ENCODE assay signal across 22 cellular contexts in genomic region chr21:41852929-41853320, GRCh38.
"Had no signal": no experiment of that assay in that cellular context is flagged by ENCODE, and none has a peak within 500 bp of the region (broad histone marks: within the 10 kb centered on the region; RNA-seq: fewer than 3 reads in every experiment).

No MANE protein-coding gene starts in this region.

- H3K4me1 ChIP-seq: esophagus squamous epithelium, lower lobe of right lung, right lobe of liver, stomach, thyroid gland had no signal

- DNase-seq: dermis blood vessel endothelial cell; effector memory CD4-positive, alpha-beta T cell; erythroblast; esophagus squamous epithelium; foreskin melanocyte; hypothalamus; immature natural killer cell; islet precursor cell; left ventricle myocardium superior; lower lobe of right lung; natural killer cell; right lobe of liver; stimulated activated CD4-positive, alpha-beta T cell treated with anti-CD3 and anti-CD28 coated beads, Interleukin-2, amount 100 ng/mL, for 24 hours; stimulated activated CD4-positive, alpha-beta T cell treated with anti-CD3 and anti-CD28 coated beads, Interleukin-4, amount 100 ng/mL, for 24 hours; stimulated activated naive CD4-positive, alpha-beta T cell treated with Interleukin-2 at 50 U/mL for 16 hours; stomach; thyroid gland; trophoblast cell had no signal

- H3K27ac ChIP-seq: coronary artery, esophagus squamous epithelium, lower lobe of right lung, right lobe of liver, stomach, thyroid gland had no signal

- H3K4me3 ChIP-seq: coronary artery, esophagus squamous epithelium, lower lobe of right lung, right lobe of liver, smooth muscle cell, stomach, thyroid gland had no signal

- H3K27me3 ChIP-seq: esophagus squamous epithelium, right lobe of liver, stomach, thyroid gland had no signal

- FAIRE-seq: endometrium, urothelium cell line had no signal

- H3K9me3 ChIP-seq: esophagus squamous epithelium, lower lobe of right lung, right lobe of liver, stomach, thyroid gland had no signal

- H3K4me2 ChIP-seq: smooth muscle cell had no signal
